In the genomic region with DNA sequence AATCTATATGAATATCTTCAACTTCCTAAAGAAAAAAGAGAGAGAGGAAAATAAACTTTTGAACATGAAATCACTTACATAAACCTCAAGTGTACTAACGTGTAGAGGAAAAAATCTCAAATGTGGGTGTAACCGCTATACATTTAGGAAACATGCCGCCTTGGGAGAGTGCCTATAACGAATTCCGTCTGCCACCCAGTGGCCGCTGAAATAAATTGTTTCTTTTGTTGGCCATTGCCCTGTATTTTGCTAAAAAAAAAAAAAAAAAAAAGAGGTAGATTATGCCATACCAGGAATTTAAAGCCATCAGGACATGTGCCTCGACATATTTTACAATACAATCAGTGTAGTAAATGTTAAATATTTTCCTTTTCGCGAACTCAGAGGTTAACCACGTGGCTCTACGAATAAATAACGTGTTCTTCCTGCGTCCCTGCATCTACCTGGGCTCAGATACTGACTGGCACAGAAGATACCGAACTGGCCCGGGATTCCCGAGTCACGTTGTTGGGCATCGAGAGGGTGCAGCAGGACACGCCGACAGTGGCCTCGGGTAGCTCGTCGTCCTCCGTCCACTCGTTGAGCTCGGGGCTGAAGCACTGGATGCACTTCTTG, we compare ENCODE assay signal across 8 cellular contexts. TPM values are rescaled to one million over a fixed set of nuclear protein-coding genes. Genes with fewer than 3 reads are reported as not detected.
A peak's percentile ranks its signal among the peaks of the same experiment; 100 is the strongest.
DNase-seq lines count a peak whose midpoint lies in the region; ATAC-seq and TF ChIP-seq lines count a peak whose summit lies in the region.

No MANE protein-coding gene starts in this region.

- H2AFZ ChIP-seq in DND-41 (ENCODE audit: low read depth, low read length) (no peak overlapping the region), hepatocyte (peak overlapping the region; percentile 98)

- peak; percentile 13 for TF ChIP-seq CTCF in DND-41 (IDR thresholded peaks at IDR 0.05; ENCODE audit: borderline replicate concordance, extremely low read depth, low read length, poor library complexity, severe bottlenecking)
- peak; percentile 10; the same call in 1 of the 2 replicates for TF ChIP-seq CTCF in HEK293 (tag by site-specific recombination; IDR thresholded peaks at IDR 0.05)
- TF ChIP-seq CTCF in hepatocyte (IDR thresholded peaks at IDR 0.05; ENCODE audit: poor library complexity): peak; percentile 59
- TF ChIP-seq CTCF in retinal pigment epithelial cell (conservative IDR thresholded peaks at IDR 0.05; ENCODE audit: low read depth, low read length): peak; percentile 53

- whole genome bisulfite sequencing in hepatocyte (ENCODE audit: low lambda C conversion rate, missing lambda C conversion rate): 1% methylated on average over 26 of the region's 26 CpGs

- H3K9me3 Mint-ChIP-seq in T-cell: no peaks in the 10 kb centered on the region

- no peaks in the 10 kb centered on the region for H3K9me2 ChIP-seq in hepatocyte (replicated peaks; ENCODE audit: insufficient read depth)

- H3K4me3 Mint-ChIP-seq in T-cell: peak overlapping the region; percentile 85 to 96 (median 95)

- peaks cover 27 to 41% (median 35%) of the 10 kb centered on the region in 3 donors for H3K4me1 Mint-ChIP-seq in T-cell

- H3K9me3 ChIP-seq in DND-41 (ENCODE audit: insufficient read depth, low read length, severe bottlenecking) (no peaks in the 10 kb centered on the region), HEK293 (ENCODE audit: control insufficient read depth, insufficient read depth, low read depth, low read length) (no peaks in the 10 kb centered on the region), hepatocyte (ENCODE audit: low read depth) (no peaks in the 10 kb centered on the region)

- H3K27me3 ChIP-seq in DND-41 (ENCODE audit: insufficient read depth, low read length, poor library complexity): no peaks in the 10 kb centered on the region
- no peaks in the 10 kb centered on the region for H3K27me3 ChIP-seq in hepatocyte

- H4K20me1 ChIP-seq in DND-41 (ENCODE audit: insufficient read depth, low read length) (no peaks in the 10 kb centered on the region), hepatocyte (ENCODE audit: insufficient read depth, poor library complexity, severe bottlenecking) (no peaks in the 10 kb centered on the region)

- H3K27ac ChIP-seq in DND-41 (ENCODE audit: low read length) (no peak overlapping the region), HEK293 (ENCODE audit: extremely low read depth, low read depth, low read length) (peak overlapping the region; percentile 56), hepatocyte (peak overlapping the region; percentile 92)

- no peaks in the 10 kb centered on the region for H3K36me3 Mint-ChIP-seq in T-cell

- no peaks in the 10 kb centered on the region for H3K27me3 Mint-ChIP-seq in T-cell

- H3K36me3 ChIP-seq in DND-41 (ENCODE audit: insufficient read depth, low read length): no peaks in the 10 kb centered on the region
- H3K36me3 ChIP-seq in HEK293 (ENCODE audit: control insufficient read depth in 2 of 2, insufficient read depth in 1 of 2, low read length in 2 of 2): no peaks in the 10 kb centered on the region
- no peaks in the 10 kb centered on the region for H3K36me3 ChIP-seq in hepatocyte (replicated peaks; ENCODE audit: insufficient read depth, low read depth)

- POLR2A ChIA-PET in HEK293 (lab: Yijun Ruan, JAX): interaction anchor here (0.6 to 1.9 kb wide), 7 partner anchors 22 to 158 kb away, joined by 3 to 15 read pairs (median 7); a partner anchor contains a TSS
- POLR2A ChIA-PET in T-cell (lab: Charles Lee): interaction anchor here in 1 of 2 donors (0.8 kb wide), 1 partner anchor 320 kb away, joined by 7 read pairs; no protein-coding TSS in a partner anchor

- ATAC-seq in DND-41 (ENCODE audit: insufficient read depth, low read depth): no peak
- peak; percentile 24 to 41 (median 26) for ATAC-seq in T-cell (replicated peaks in 1 of 4)

- CTCF ChIA-PET in HEK293 (lab: Yijun Ruan, JAX) (interaction anchor here (0.5 to 4.9 kb wide), 51 partner anchors 9 to 1241 kb away, joined by 3 to 135 read pairs (median 4); a partner anchor contains a TSS), T-cell (lab: Charles Lee) (interaction anchor here (0.6 to 4.2 kb wide), 15 partner anchors 10 to 656 kb away, joined by 3 to 44 read pairs (median 5); a partner anchor contains a TSS)

- peak overlapping the region; percentile 90 to 95 for H3K27ac Mint-ChIP-seq in T-cell

- DNase-seq in DND-41: peak; percentile 35
- peak; percentile 77 for DNase-seq in NCI-H1105 treated with DMSO at 0.1 percent for 48 hours (lab: John Stamatoyannopoulos, UW)
- peak; percentile 23 to 77 (median 62) for DNase-seq in T-cell
- DNase-seq in amygdala (lab: John Stamatoyannopoulos, UW): peak in 40 of 56 donors; percentile 6 to 79 (median 33)
- peak; percentile 89 for DNase-seq in hepatocyte (ENCODE audit: low spot score)
- peak; percentile 54 for DNase-seq in retinal pigment epithelial cell (ENCODE audit: low read depth)
- no peak for DNase-seq in retina

- H3K4me2 ChIP-seq in DND-41 (ENCODE audit: insufficient read depth, low read length) (no peak overlapping the region), hepatocyte (peak overlapping the region; percentile 96)

- peaks cover 21% of the 10 kb centered on the region for H3K4me1 ChIP-seq in DND-41 (ENCODE audit: insufficient read depth, low read length)
- H3K4me1 ChIP-seq in HEK293 (ENCODE audit: control insufficient read depth, insufficient read depth, low read length): no peaks in the 10 kb centered on the region; the same call in 1 of the 2 replicates
- peaks cover 5% of the 10 kb centered on the region for H3K4me1 ChIP-seq in hepatocyte (ENCODE audit: insufficient read depth)

- H3K4me3 ChIP-seq in DND-41 (ENCODE audit: low read depth in 1 of 2, low read length in 2 of 2) (no peak overlapping the region), HEK293 (ENCODE audit: low read depth, low read length) (peak overlapping the region; percentile 66), hepatocyte (peak overlapping the region; percentile 73), retinal pigment epithelial cell (ENCODE audit: low read length) (peak overlapping the region; percentile 66)

- H3K79me2 ChIP-seq in DND-41 (ENCODE audit: insufficient read depth, low read length): no peaks in the 10 kb centered on the region
- peaks cover 5% of the 10 kb centered on the region for H3K79me2 ChIP-seq in hepatocyte

- H3K9ac ChIP-seq in DND-41 (ENCODE audit: low read depth, low read length): no peak overlapping the region

TF ChIP-seq in HEK293, 187 proteins besides CTCF, POLR2A, EP300 and RAD21 (continues in another document):
- TF ChIP-seq ZXDB (tag by site-specific recombination; IDR thresholded peaks at IDR 0.05) (no peak), ZNF654 (tag by site-specific recombination; IDR thresholded peaks at IDR 0.05; ENCODE audit: low read depth) (peak; percentile 76), ZNF266 (tag by site-specific recombination; IDR thresholded peaks at IDR 0.05; ENCODE audit: low read depth) (no peak), ZNF335 (tag by site-specific recombination; conservative IDR thresholded peaks at IDR 0.05) (peak; percentile 76), BCL11B (tag by site-specific recombination; IDR thresholded peaks at IDR 0.05; ENCODE audit: low read depth) (no peak), ZNF133 (tag by site-specific recombination; IDR thresholded peaks at IDR 0.05) (no peak), ZNF350 (tag by site-specific recombination; IDR thresholded peaks at IDR 0.05) (no peak), ZNF37A (tag by site-specific recombination; IDR thresholded peaks at IDR 0.05) (no peak), TCF7L2 (IDR thresholded peaks at IDR 0.05; ENCODE audit: borderline replicate concordance, low read depth, low read length) (no peak)
- TF ChIP-seq, protein P1, sequence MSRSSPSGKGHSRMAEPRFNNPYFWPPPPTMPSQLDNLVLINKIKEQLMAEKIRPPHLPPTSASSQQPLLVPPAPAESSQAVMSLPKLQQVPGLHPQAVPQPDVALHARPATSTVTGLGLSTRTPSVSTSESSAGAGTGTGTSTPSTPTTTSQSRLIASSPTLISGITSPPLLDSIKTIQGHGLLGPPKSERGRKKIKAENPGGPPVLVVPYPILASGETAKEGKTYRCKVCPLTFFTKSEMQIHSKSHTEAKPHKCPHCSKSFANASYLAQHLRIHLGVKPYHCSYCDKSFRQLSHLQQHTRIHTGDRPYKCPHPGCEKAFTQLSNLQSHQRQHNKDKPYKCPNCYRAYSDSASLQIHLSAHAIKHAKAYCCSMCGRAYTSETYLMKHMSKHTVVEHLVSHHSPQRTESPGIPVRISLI (tag by site-specific recombination; IDR thresholded peaks at IDR 0.05): peak; percentile 98; the same call in 1 of the 2 replicates
- TF ChIP-seq, protein P2, sequence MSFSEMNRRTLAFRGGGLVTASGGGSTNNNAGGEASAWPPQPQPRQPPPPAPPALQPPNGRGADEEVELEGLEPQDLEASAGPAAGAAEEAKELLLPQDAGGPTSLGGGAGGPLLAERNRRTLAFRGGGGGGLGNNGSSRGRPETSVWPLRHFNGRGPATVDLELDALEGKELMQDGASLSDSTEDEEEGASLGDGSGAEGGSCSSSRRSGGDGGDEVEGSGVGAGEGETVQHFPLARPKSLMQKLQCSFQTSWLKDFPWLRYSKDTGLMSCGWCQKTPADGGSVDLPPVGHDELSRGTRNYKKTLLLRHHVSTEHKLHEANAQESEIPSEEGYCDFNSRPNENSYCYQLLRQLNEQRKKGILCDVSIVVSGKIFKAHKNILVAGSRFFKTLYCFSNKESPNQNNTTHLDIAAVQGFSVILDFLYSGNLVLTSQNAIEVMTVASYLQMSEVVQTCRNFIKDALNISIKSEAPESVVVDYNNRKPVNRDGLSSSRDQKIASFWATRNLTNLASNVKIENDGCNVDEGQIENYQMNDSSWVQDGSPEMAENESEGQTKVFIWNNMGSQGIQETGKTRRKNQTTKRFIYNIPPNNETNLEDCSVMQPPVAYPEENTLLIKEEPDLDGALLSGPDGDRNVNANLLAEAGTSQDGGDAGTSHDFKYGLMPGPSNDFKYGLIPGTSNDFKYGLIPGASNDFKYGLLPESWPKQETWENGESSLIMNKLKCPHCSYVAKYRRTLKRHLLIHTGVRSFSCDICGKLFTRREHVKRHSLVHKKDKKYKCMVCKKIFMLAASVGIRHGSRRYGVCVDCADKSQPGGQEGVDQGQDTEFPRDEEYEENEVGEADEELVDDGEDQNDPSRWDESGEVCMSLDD (tag by site-specific recombination; IDR thresholded peaks at IDR 0.05): no peak

RNA-seq across cellular contexts. Expression of a gene that starts 14.3 kb away (rescaled TPM):
- total RNA-seq in T-cell: under 1 TPM in 3 of 5 donors, not detected in 2; 0.25 to 0.58 (median 0.43) TPM
- 1.6 and 3.5 TPM in 2 replicates for total RNA-seq in hepatocyte
- 0.46 and 1.4 TPM in 2 replicates for polyA plus RNA-seq in hepatocyte

Comparison
In these comparisons a context has a peak if more than half of its experiments do, and no peak if none do; other contexts are left out.
1. H3K4me3 ChIP-seq: peak in HEK293 (single experiment), hepatocyte (single experiment) and retinal pigment epithelial cell (single experiment); none in DND-41 (0 of 2).
2. Peak in every context shown above with its lines, with median percentiles within 50 percentile points of each other: CTCF ChIP-seq.